Comparison of ENCODE assay signal across 8 cellular contexts in genomic region chr3:112582242-112582874, GRCh38. TPM values are rescaled to one million over a fixed set of nuclear protein-coding genes. Genes with fewer than 3 reads are reported as not detected.
DNase-seq lines count a peak whose midpoint lies in the region; ATAC-seq and TF ChIP-seq lines count a peak whose summit lies in the region.

No MANE protein-coding gene starts in this region.

- no peak overlapping the region for H3K27ac ChIP-seq in CD4-positive, CD25-positive, alpha-beta regulatory T cell (ENCODE audit: insufficient read depth, low read length, poor library complexity, severe bottlenecking)

- no peaks in the 10 kb centered on the region for H3K4me1 ChIP-seq in CD4-positive, CD25-positive, alpha-beta regulatory T cell (ENCODE audit: control insufficient read depth, insufficient read depth, low read length, poor library complexity, severe bottlenecking)

- in situ Hi-C loops in GM13977 (cut with MboI; ENCODE audit: low pct_unique_long_range_greater_than_20kb, low sequenced_read_pairs, unreplicated experiment): no loop called here

- no peak overlapping the region for H3K4me3 Mint-ChIP-seq in CD4-positive, CD25-positive, alpha-beta regulatory T cell
- H3K4me3 Mint-ChIP-seq in glutamatergic neuron (ENCODE audit: unreplicated experiment): no peak overlapping the region

- TF ChIP-seq CTCF in GM13977 (IDR thresholded peaks at IDR 0.05; ENCODE audit: extremely low read depth, insufficient read depth, missing control alignments) (peak; percentile 69), glutamatergic neuron (IDR thresholded peaks at IDR 0.05; ENCODE audit: partially characterized antibody, unreplicated experiment) (peak; percentile 51)

- no peak overlapping the region for H3K27ac Mint-ChIP-seq in CD4-positive, CD25-positive, alpha-beta regulatory T cell
- H3K27ac Mint-ChIP-seq in glutamatergic neuron (ENCODE audit: unreplicated experiment): no peak overlapping the region

- peaks cover 50% of the 10 kb centered on the region for H3K36me3 Mint-ChIP-seq in CD4-positive, CD25-positive, alpha-beta regulatory T cell
- no peaks in the 10 kb centered on the region for H3K36me3 Mint-ChIP-seq in glutamatergic neuron (ENCODE audit: unreplicated experiment)

- H3K4me3 ChIP-seq in CD4-positive, CD25-positive, alpha-beta regulatory T cell (ENCODE audit: low read depth, low read length): no peak overlapping the region

- H3K36me3 ChIP-seq in CD4-positive, CD25-positive, alpha-beta regulatory T cell (ENCODE audit: control insufficient read depth, insufficient read depth, low read length): peaks cover 60% of the 10 kb centered on the region

- H3K9me3 ChIP-seq in CD4-positive, CD25-positive, alpha-beta regulatory T cell (ENCODE audit: control insufficient read depth in 2 of 2, low read length in 2 of 2): no peaks in the 10 kb centered on the region

- no peaks in the 10 kb centered on the region for H3K27me3 Mint-ChIP-seq in CD4-positive, CD25-positive, alpha-beta regulatory T cell
- no peaks in the 10 kb centered on the region for H3K27me3 Mint-ChIP-seq in glutamatergic neuron (ENCODE audit: unreplicated experiment)

- no peak for ATAC-seq in CD4-positive, CD25-positive, alpha-beta regulatory T cell (ENCODE audit: low read depth in 2 of 2)
- ATAC-seq in HG03460 (IDR thresholded peaks at IDR 0.05; ENCODE audit: unreplicated experiment): no peak

- H3K4me1 Mint-ChIP-seq in CD4-positive, CD25-positive, alpha-beta regulatory T cell: peaks cover 0 to 9% (median 6%) of the 10 kb centered on the region in 4 donors
- H3K4me1 Mint-ChIP-seq in glutamatergic neuron (ENCODE audit: low read depth, unreplicated experiment): no peaks in the 10 kb centered on the region

- no peaks in the 10 kb centered on the region for H3K9me3 Mint-ChIP-seq in CD4-positive, CD25-positive, alpha-beta regulatory T cell
- no peaks in the 10 kb centered on the region for H3K9me3 Mint-ChIP-seq in glutamatergic neuron (ENCODE audit: unreplicated experiment)

- DNase-seq in CD4-positive, CD25-positive, alpha-beta regulatory T cell: peak in 2 of 3 donors; percentile 32 to 64
- DNase-seq in GM13977 (ENCODE audit: low spot score) (no peak), NCI-H2196 (lab: John Stamatoyannopoulos, UW; ENCODE audit: unreplicated experiment) (peak; percentile 54), glutamatergic neuron (peak; percentile 26), HPDE6-E6E7 (ENCODE audit: extremely low spot score) (no peak)
- DNase-seq in activated CD4-positive, alpha-beta T cell treated with anti-CD3 and anti-CD28 coated beads, Interleukin-2, amount 50 U/mL, for 4 hours: peak; percentile 8 to 12
- DNase-seq in stimulated activated naive CD4-positive, alpha-beta T cell treated with Interleukin-2 at 50 U/mL for 16 hours (lab: John Stamatoyannopoulos, UW): peak; percentile 5

- H3K27me3 ChIP-seq in CD4-positive, CD25-positive, alpha-beta regulatory T cell (ENCODE audit: control insufficient read depth, insufficient read depth, low read length): no peaks in the 10 kb centered on the region

RNA-seq across cellular contexts. Expression of gene SLC35A5, which starts 20.5 kb away (rescaled TPM):
- 9.7 TPM for total RNA-seq in CD4-positive, CD25-positive, alpha-beta regulatory T cell
- polyA plus RNA-seq in CD4-positive, CD25-positive, alpha-beta regulatory T cell: 10 to 100 TPM; 21.1 to 27.0 (median 25.6) TPM
- 35.3 TPM for total RNA-seq in glutamatergic neuron (ENCODE audit: unreplicated experiment)

RNA-seq across cellular contexts. Expression of gene ATG3, which starts 20.6 kb away (rescaled TPM):
- total RNA-seq in CD4-positive, CD25-positive, alpha-beta regulatory T cell: 52.4 TPM
- polyA plus RNA-seq in CD4-positive, CD25-positive, alpha-beta regulatory T cell: 100 to 1,000 TPM in 1 of 4 donors, 10 to 100 TPM in 3; 84.5 to 123 (median 92.9) TPM
- total RNA-seq in glutamatergic neuron (ENCODE audit: unreplicated experiment): 33.6 TPM

RNA-seq across cellular contexts. Expression of gene CCDC80, which starts 58.6 kb away (rescaled TPM):
- not detected for total RNA-seq in CD4-positive, CD25-positive, alpha-beta regulatory T cell
- polyA plus RNA-seq in CD4-positive, CD25-positive, alpha-beta regulatory T cell: under 1 TPM in 3 of 4 donors, not detected in 1; 0.05 to 0.10 (median 0.07) TPM
- 0.86 TPM for total RNA-seq in glutamatergic neuron (ENCODE audit: unreplicated experiment)

Comparison
In these comparisons a context has a peak if more than half of its experiments do, and no peak if none do; other contexts are left out.
1. DNase-seq: peak in CD4-positive, CD25-positive, alpha-beta regulatory T cell (2 of 3), NCI-H2196 (single experiment), activated CD4-positive, alpha-beta T cell treated with anti-CD3 and anti-CD28 coated beads, Interleukin-2, amount 50 U/mL, for 4 hours (2 of 2), glutamatergic neuron (single experiment) and stimulated activated naive CD4-positive, alpha-beta T cell treated with Interleukin-2 at 50 U/mL for 16 hours (single experiment); none in GM13977 (single experiment) and HPDE6-E6E7 (single experiment).